In genomic region chr4:124449881-124450280, GRCh38 we compare ENCODE assay signal across 15 cellular contexts.
DNase-seq lines count a peak whose midpoint lies in the region; ATAC-seq and TF ChIP-seq lines count a peak whose summit lies in the region.
"Had no signal": no experiment of that assay in that cellular context is flagged by ENCODE, and none has a peak within 500 bp of the region (broad histone marks: within the 10 kb centered on the region; RNA-seq: fewer than 3 reads in every experiment).

No MANE protein-coding gene starts in this region.

- CTCF ChIA-PET in MCF 10A (lab: Yijun Ruan, JAX) = interaction anchor here (1.4 kb wide), 1 partner anchor 18 kb away, joined by 3 read pairs; no protein-coding TSS in a partner anchor
- CTCF ChIA-PET in mammary epithelial cell (lab: Charles Lee; ENCODE audit: low non-redundant PET) = no interaction called here
- CTCF ChIA-PET in IMR-90 (lab: Yijun Ruan, JAX) = no interaction called here
- CTCF ChIA-PET in activated CD8-positive, alpha-beta T cell treated with anti-CD3 and anti-CD28 coated beads, Interleukin-2, amount 10 ng/mL, durations not matched to agents 7 days and 5 days (lab: Charles Lee) = no interaction called here

- peak overlapping the region; percentile 60; the same call in 1 of the 2 replicates for H2BK120ac ChIP-seq in IMR-90 (ENCODE audit: low read depth, low read length)

- intact Hi-C loops in MCF 10A (cut with micrococcal nuclease) (no loop called here), mammary epithelial cell (cut with micrococcal nuclease) (no loop called here), IMR-90 (cut with micrococcal nuclease) (no loop called here)

- peak overlapping the region; percentile 94; the same call in 1 of the 2 replicates for H2BK20ac ChIP-seq in IMR-90 (ENCODE audit: low read depth, low read length)

- ATAC-seq in IMR-90 (ENCODE audit: low read depth) = no peak
- no peak for ATAC-seq in esophagus mucosa
- no peak for ATAC-seq in activated CD8-positive, alpha-beta T cell treated with anti-CD3 and anti-CD28 coated beads, Interleukin-2, amount 10 ng/mL, durations not matched to agents 7 days and 5 days
- ATAC-seq in GM21367 (IDR thresholded peaks at IDR 0.05; ENCODE audit: unreplicated experiment) = no peak

- POLR2A ChIA-PET in MCF 10A (lab: Yijun Ruan, JAX) (interaction anchor here (0.9 kb wide), 2 partner anchors 12 to 116 kb away, joined by 3 read pairs; no protein-coding TSS in a partner anchor), IMR-90 (lab: Charles Lee; ENCODE audit: unreplicated experiment) (no interaction called here)
- POLR2A ChIA-PET in activated CD8-positive, alpha-beta T cell treated with anti-CD3 and anti-CD28 coated beads, Interleukin-2, amount 10 ng/mL, durations not matched to agents 7 days and 5 days (lab: Charles Lee) = no interaction called here

- no peaks in the 10 kb centered on the region for H3K27me3 ChIP-seq in mammary epithelial cell (ENCODE audit: insufficient read depth, low read length)
- no peaks in the 10 kb centered on the region for H3K27me3 ChIP-seq in IMR-90 (ENCODE audit: control insufficient read depth, insufficient read depth, low read length)
- H3K27me3 ChIP-seq: BE2C had no signal

- no peak overlapping the region; the same call in 1 of the 2 replicates for H3K14ac ChIP-seq in IMR-90 (replicated peaks; ENCODE audit: low read depth, low read length)

- H3K9me3 ChIP-seq in mammary epithelial cell (replicated peaks; ENCODE audit: insufficient read depth, low read length) (no peaks in the 10 kb centered on the region), IMR-90 (ENCODE audit: control insufficient read depth, insufficient read depth, low read length) (peaks cover 3% of the 10 kb centered on the region; the same call in 1 of the 2 replicates)
- H3K9me3 ChIP-seq: BE2C had no signal

- H2AFZ ChIP-seq in mammary epithelial cell (ENCODE audit: low read depth, low read length) (no peak overlapping the region), IMR-90 (replicated peaks; ENCODE audit: low read length, poor library complexity) (no peak overlapping the region)

- peaks cover 8% of the 10 kb centered on the region for H3K9me3 Mint-ChIP-seq in MCF 10A (ENCODE audit: unreplicated experiment)
- H3K9me3 Mint-ChIP-seq in activated CD8-positive, alpha-beta T cell treated with anti-CD3 and anti-CD28 coated beads, Interleukin-2, amount 10 ng/mL, durations not matched to agents 7 days and 5 days (ENCODE audit: insufficient read depth) = peaks cover 8% of the 10 kb centered on the region

- no peaks in the 10 kb centered on the region for H3K27me3 Mint-ChIP-seq in MCF 10A (ENCODE audit: insufficient read depth, unreplicated experiment)
- no peaks in the 10 kb centered on the region for H3K27me3 Mint-ChIP-seq in activated CD8-positive, alpha-beta T cell treated with anti-CD3 and anti-CD28 coated beads, Interleukin-2, amount 10 ng/mL, durations not matched to agents 7 days and 5 days (ENCODE audit: low read depth)
- H3K27me3 Mint-ChIP-seq: CD4-positive, alpha-beta memory T cell; IgD-negative memory B cell had no signal

- H3K36me3 ChIP-seq in mammary epithelial cell (ENCODE audit: insufficient read depth, low read length) (no peaks in the 10 kb centered on the region), IMR-90 (ENCODE audit: control insufficient read depth, insufficient read depth, low read length) (no peaks in the 10 kb centered on the region)
- H3K36me3 ChIP-seq: BE2C had no signal

- H4K91ac ChIP-seq in IMR-90 (ENCODE audit: insufficient read depth, low read depth, low read length) = peak overlapping the region; percentile 61; the same call in 1 of the 2 replicates

- no peak overlapping the region for H3K23ac ChIP-seq in IMR-90 (ENCODE audit: low read depth, low read length)

- 67% methylated on average over 1 of the region's 1 CpG for WGBS in mammary epithelial cell (ENCODE audit: low coverage, missing lambda C conversion rate)
- no CpG with 5 or more reads among the region's 1 CpG for WGBS in IMR-90 (ENCODE audit: extremely low coverage in 2 of 2, insufficient read length in 1 of 2), 2 experiments

- no peak for TF ChIP-seq CTCF in MCF 10A (IDR thresholded peaks at IDR 0.05; ENCODE audit: unreplicated experiment)
- no peak for TF ChIP-seq CTCF in mammary epithelial cell (conservative IDR thresholded peaks at IDR 0.05 in 1 of 2, IDR thresholded peaks at IDR 0.05 in 1 of 2; ENCODE audit: extremely low read depth in 1 of 2, insufficient read depth in 1 of 2, low read depth in 1 of 2, low read length in 2 of 2)
- TF ChIP-seq CTCF in IMR-90 (conservative IDR thresholded peaks at IDR 0.05; ENCODE audit: low read depth, low read length) = no peak

- H2BK5ac ChIP-seq in IMR-90 (ENCODE audit: low read depth, low read length, poor library complexity, severe bottlenecking) = no peak overlapping the region

- no peak overlapping the region; the same call in 1 of the 2 replicates for H2AK5ac ChIP-seq in IMR-90 (ENCODE audit: low read depth, low read length)

- no peak overlapping the region for H4K5ac ChIP-seq in IMR-90 (ENCODE audit: low read depth, low read length)

- H3K27ac ChIP-seq in mammary epithelial cell (ENCODE audit: insufficient read depth, low read depth, low read length) (no peak overlapping the region), IMR-90 (ENCODE audit: insufficient read depth, low read length) (no peak overlapping the region)
- H3K27ac ChIP-seq: 22Rv1, C4-2B had no signal

- peak overlapping the region in 1 of 2 experiments; percentile 72; a peak in 1 of 4 replicates for H4K8ac ChIP-seq in IMR-90 (ENCODE audit: low read depth in 2 of 2, low read length in 2 of 2)

- H3K36me3 Mint-ChIP-seq in MCF 10A (ENCODE audit: insufficient read depth, unreplicated experiment) = no peaks in the 10 kb centered on the region
- H3K36me3 Mint-ChIP-seq in activated CD8-positive, alpha-beta T cell treated with anti-CD3 and anti-CD28 coated beads, Interleukin-2, amount 10 ng/mL, durations not matched to agents 7 days and 5 days (ENCODE audit: low read depth) = no peaks in the 10 kb centered on the region
- H3K36me3 Mint-ChIP-seq: CD4-positive, alpha-beta memory T cell; IgD-negative memory B cell had no signal

- no peak for TF ChIP-seq POLR2A in IMR-90 (IDR thresholded peaks at IDR 0.05; ENCODE audit: low read depth, low read length)

- peaks cover 9% of the 10 kb centered on the region for H3K4me1 Mint-ChIP-seq in MCF 10A (ENCODE audit: insufficient read depth, unreplicated experiment)
- no peaks in the 10 kb centered on the region for H3K4me1 Mint-ChIP-seq in activated CD8-positive, alpha-beta T cell treated with anti-CD3 and anti-CD28 coated beads, Interleukin-2, amount 10 ng/mL, durations not matched to agents 7 days and 5 days (ENCODE audit: low read depth)
- H3K4me1 Mint-ChIP-seq: CD4-positive, alpha-beta memory T cell; IgD-negative memory B cell had no signal

- H2AK9ac ChIP-seq in IMR-90 (replicated peaks; ENCODE audit: low read depth, low read length, poor library complexity) = no peak overlapping the region

- H3K79me2 ChIP-seq in mammary epithelial cell (ENCODE audit: insufficient read depth, low read length) = no peaks in the 10 kb centered on the region

- H3K18ac ChIP-seq in IMR-90 (ENCODE audit: low read depth, low read length) = peak overlapping the region; percentile 42; the same call in 1 of the 2 replicates

- H3K4ac ChIP-seq in IMR-90 (ENCODE audit: low read depth, low read length) = no peak overlapping the region

- H3K79me1 ChIP-seq in IMR-90 (ENCODE audit: low read depth in 1 of 2, low read length in 2 of 2) = no peaks in the 10 kb centered on the region

- no peak overlapping the region for H2BK15ac ChIP-seq in IMR-90 (ENCODE audit: low read depth, low read length)

- H3K4me3 Mint-ChIP-seq in MCF 10A (ENCODE audit: unreplicated experiment) = no peak overlapping the region
- no peak overlapping the region for H3K4me3 Mint-ChIP-seq in activated CD8-positive, alpha-beta T cell treated with anti-CD3 and anti-CD28 coated beads, Interleukin-2, amount 10 ng/mL, durations not matched to agents 7 days and 5 days
- H3K4me3 Mint-ChIP-seq: CD4-positive, alpha-beta memory T cell; IgD-negative memory B cell had no signal

- no peaks in the 10 kb centered on the region for H4K20me1 ChIP-seq in mammary epithelial cell (ENCODE audit: insufficient read depth, low read length)
- H4K20me1 ChIP-seq in IMR-90 (ENCODE audit: insufficient read depth, low read length) = no peaks in the 10 kb centered on the region

- peak overlapping the region; percentile 49 for H3K27ac Mint-ChIP-seq in MCF 10A (ENCODE audit: low read depth, unreplicated experiment)
- H3K27ac Mint-ChIP-seq in activated CD8-positive, alpha-beta T cell treated with anti-CD3 and anti-CD28 coated beads, Interleukin-2, amount 10 ng/mL, durations not matched to agents 7 days and 5 days = no peak overlapping the region
- H3K27ac Mint-ChIP-seq: CD4-positive, alpha-beta memory T cell; IgD-negative memory B cell had no signal

- H3K4me1 ChIP-seq in mammary epithelial cell (ENCODE audit: insufficient read depth, low read length) (no peaks in the 10 kb centered on the region), IMR-90 (ENCODE audit: control insufficient read depth, insufficient read depth, low read length) (peaks cover 2% of the 10 kb centered on the region; the same call in 1 of the 2 replicates)
- H3K4me1 ChIP-seq: BE2C had no signal

- dilution Hi-C loops in mammary epithelial cell (cut with HindIII; ENCODE audit: low sequenced_read_pairs) = no loop called here
- dilution Hi-C loops in IMR-90 (cut with HindIII; ENCODE audit: low sequenced_read_pairs, unreplicated experiment) = no loop called here

- no TSS peak for BruUV-seq in MCF 10A (replicated peaks; lab: Mats Ljungman, UMichigan)
- no TSS peak for BruUV-seq in mammary epithelial cell (replicated peaks; lab: Mats Ljungman, UMichigan)
- no TSS peak for BruUV-seq in IMR-90 (replicated peaks; lab: Mats Ljungman, UMichigan)

- H3K56ac ChIP-seq in IMR-90 (ENCODE audit: extremely low read depth, insufficient read depth, low read length) = no peak overlapping the region

- no peak for TF ChIP-seq RAD21 in IMR-90 (IDR thresholded peaks at IDR 0.05; ENCODE audit: low read length)

- H3K4me3 ChIP-seq in mammary epithelial cell (replicated peaks in 1 of 3; ENCODE audit: insufficient read depth in 1 of 3, low read depth in 2 of 3, low read length in 3 of 3) (no peak overlapping the region), IMR-90 (ENCODE audit: insufficient read depth, low read depth, low read length) (no peak overlapping the region)

- H3K9ac ChIP-seq in mammary epithelial cell (ENCODE audit: insufficient read depth, low read length) (no peak overlapping the region), IMR-90 (ENCODE audit: low read depth, low read length) (no peak overlapping the region)

- no peak for DNase-seq in MCF 10A (ENCODE audit: unreplicated experiment)
- no peak for DNase-seq in mammary epithelial cell
- DNase-seq in IMR-90 = no peak
- peak; percentile 43 for DNase-seq in fibroblast of gingiva (ENCODE audit: low read depth)
- DNase-seq in activated CD8-positive, alpha-beta T cell treated with anti-CD3 and anti-CD28 coated beads, Interleukin-2, amount 10 ng/mL, durations not matched to agents 7 days and 5 days = no peak
- DNase-seq: ACHN; BE2C; CD4-positive, alpha-beta memory T cell; DMS79; KG1 had no signal

- H3K4me2 ChIP-seq in mammary epithelial cell (ENCODE audit: insufficient read depth, low read depth, low read length) (no peak overlapping the region), IMR-90 (ENCODE audit: low read depth, low read length) (no peak overlapping the region)

- in situ Hi-C loops in mammary epithelial cell (cut with MboI; ENCODE audit: low sequenced_read_pairs in 2 of 2) (no loop called here), IMR-90 (cut with MboI; ENCODE audit: low sequenced_read_pairs) (no loop called here)

- H3K9me1 ChIP-seq in IMR-90 (ENCODE audit: insufficient read depth, low read length) = no peaks in the 10 kb centered on the region; the same call in 1 of the 2 replicates
